In the genomic region with DNA sequence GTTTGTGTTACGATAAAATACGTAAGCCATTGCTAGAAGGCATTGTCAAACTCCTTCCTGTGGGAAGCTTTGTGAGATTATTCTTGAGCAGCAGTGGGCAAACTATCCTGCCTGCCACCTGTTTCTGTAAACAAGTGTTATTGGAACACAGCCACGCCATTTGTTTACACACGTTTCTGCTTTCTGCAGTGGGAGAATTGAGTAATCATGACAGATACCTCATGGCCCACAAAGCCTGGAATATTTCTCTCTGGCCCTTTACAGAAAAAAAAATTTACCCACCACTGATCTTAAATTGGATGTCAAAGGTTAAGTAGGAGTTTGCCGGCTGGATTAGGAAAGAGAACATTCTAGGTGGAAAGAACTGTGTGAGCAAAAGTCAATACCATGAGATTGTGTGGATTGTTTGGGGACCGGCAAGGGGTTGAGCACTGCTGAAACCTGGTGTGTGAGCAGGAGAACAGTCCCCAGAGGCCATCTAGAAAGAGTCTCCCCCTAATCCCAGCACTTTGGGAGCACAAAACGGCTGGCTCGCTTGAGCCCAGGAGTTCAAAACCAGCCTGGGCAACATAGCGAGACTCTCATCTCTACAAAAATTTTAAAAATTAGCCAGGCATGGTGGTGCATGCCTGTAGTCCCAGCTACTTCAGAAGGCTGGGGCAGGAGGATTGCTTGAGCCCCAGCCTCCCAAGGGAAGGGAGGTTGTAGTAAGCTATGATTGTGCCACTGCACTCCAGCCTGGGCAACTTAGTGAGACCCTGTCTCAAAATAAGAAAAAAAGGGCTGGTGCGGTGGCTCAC, we compare ENCODE assay signal across 11 cellular contexts. TPM values are rescaled to one million over a fixed set of nuclear protein-coding genes. Genes with fewer than 3 reads are reported as not detected.
DNase-seq lines count a peak whose midpoint lies in the region; ATAC-seq, FAIRE-seq and TF ChIP-seq lines count a peak whose summit lies in the region.
"Had no signal": no experiment of that assay in that cellular context is flagged by ENCODE, and none has a peak within 500 bp of the region (broad histone marks: within the 10 kb centered on the region; RNA-seq: fewer than 3 reads in every experiment).

No MANE protein-coding gene starts in this region.

- H3K36me3 Mint-ChIP-seq in progenitor cell of endocrine pancreas (ENCODE audit: insufficient read depth), result no peaks in the 10 kb centered on the region
- H3K36me3 Mint-ChIP-seq: natural killer cell treated with Interleukin-12 subunit alpha and Interleukin-12 subunit beta and Interleukin-15 and Interleukin-18, amount 100 ng/mL, for 72 hours had no signal

- BruUV-seq in endothelial cell of umbilical vein (replicated peaks; lab: Mats Ljungman, UMichigan), result no TSS peak

- dilution Hi-C loops in endothelial cell of umbilical vein (cut with MboI; ENCODE audit: extremely low pct_ligation_motif_present, low sequenced_read_pairs), result no loop called here

- intact Hi-C loops in endothelial cell of umbilical vein (cut with micrococcal nuclease), result no loop called here

- no peaks in the 10 kb centered on the region for H3K27me3 ChIP-seq in endothelial cell of umbilical vein (ENCODE audit: control insufficient read depth in 2 of 2, insufficient read depth in 2 of 2, low read length in 2 of 2)

- no peak overlapping the region for H3K4me3 ChIP-seq in endothelial cell of umbilical vein (replicated peaks in 1 of 3; ENCODE audit: insufficient read depth in 1 of 3, low read depth in 1 of 3, low read length in 3 of 3)

- peaks cover 2% of the 10 kb centered on the region for H3K27me3 Mint-ChIP-seq in progenitor cell of endocrine pancreas

- H3K4me1 Mint-ChIP-seq in progenitor cell of endocrine pancreas (ENCODE audit: low read depth), result peaks cover 14% of the 10 kb centered on the region

- DNase-seq in ELR (ENCODE audit: low read depth), result peak; percentile 43
- DNase-seq in NCI-H2029 treated with DMSO at 0.1 percent for 48 hours (lab: John Stamatoyannopoulos, UW), result peak; percentile 73
- DNase-seq in endothelial cell of umbilical vein (ENCODE audit: low read depth, low spot score), result peak; percentile 75
- DNase-seq in progenitor cell of endocrine pancreas (ENCODE audit: low spot score, unreplicated experiment), result no peak
- DNase-seq in retina, result no peak
- no peak for DNase-seq in middle frontal gyrus (ENCODE audit: extremely low spot score, low spot score)
- no peak for DNase-seq in NCI-H82 (lab: John Stamatoyannopoulos, UW)
- DNase-seq: activated CD4-positive, alpha-beta T cell treated with anti-CD3 and anti-CD28 coated beads for 1 hour; activated T-cell treated with anti-CD3 and anti-CD28 coated beads, Interleukin-2, amount 50 U/mL, for 48 hours had no signal

- no peaks in the 10 kb centered on the region for H3K79me2 ChIP-seq in endothelial cell of umbilical vein (ENCODE audit: control insufficient read depth, insufficient read depth, low read length)

- H3K27ac ChIP-seq in endothelial cell of umbilical vein (ENCODE audit: insufficient read depth, low read depth, low read length), result no peak overlapping the region

- no peaks in the 10 kb centered on the region for H3K9me3 ChIP-seq in endothelial cell of umbilical vein (replicated peaks; ENCODE audit: control insufficient read depth, insufficient read depth, low read length)

- no peak overlapping the region for H3K4me3 Mint-ChIP-seq in progenitor cell of endocrine pancreas (ENCODE audit: low read depth)
- H3K4me3 Mint-ChIP-seq: natural killer cell treated with Interleukin-12 subunit alpha and Interleukin-12 subunit beta and Interleukin-15 and Interleukin-18, amount 100 ng/mL, for 72 hours had no signal

- H2AFZ ChIP-seq in endothelial cell of umbilical vein (ENCODE audit: low read depth, low read length), result no peak overlapping the region

- no peaks in the 10 kb centered on the region for H3K36me3 ChIP-seq in endothelial cell of umbilical vein (ENCODE audit: control insufficient read depth in 2 of 2, extremely low read depth in 1 of 2, insufficient read depth in 2 of 2, low read length in 2 of 2)

- POLR2A ChIA-PET in endothelial cell of umbilical vein (lab: Charles Lee), result interaction anchor here (1.8 kb wide), 1 partner anchor 12 kb away, joined by 7 read pairs; no protein-coding TSS in a partner anchor

- no peak for TF ChIP-seq CTCF in endothelial cell of umbilical vein (IDR thresholded peaks at IDR 0.05; ENCODE audit: extremely low read depth in 1 of 2, insufficient read depth in 1 of 2, low read depth in 1 of 2, low read length in 2 of 2)
- TF ChIP-seq CTCF in progenitor cell of endocrine pancreas (IDR thresholded peaks at IDR 0.05; ENCODE audit: unreplicated experiment), result no peak

- CTCF ChIA-PET in endothelial cell of umbilical vein (lab: Charles Lee), result interaction anchor here (1.4 to 1.8 kb wide), 3 partner anchors 9 to 73 kb away, joined by 3 to 14 read pairs (median 5); no protein-coding TSS in a partner anchor

- H3K4me1 ChIP-seq in endothelial cell of umbilical vein (ENCODE audit: control insufficient read depth, extremely low read depth, insufficient read depth, low read length), result peaks cover 10% of the 10 kb centered on the region

- H4K20me1 ChIP-seq in endothelial cell of umbilical vein (replicated peaks; ENCODE audit: control insufficient read depth, extremely low read depth, insufficient read depth, low read length), result no peaks in the 10 kb centered on the region

- no peaks in the 10 kb centered on the region for H3K9me1 ChIP-seq in endothelial cell of umbilical vein (replicated peaks; ENCODE audit: control insufficient read depth, extremely low read depth, insufficient read depth, low read length)

- H3K4me2 ChIP-seq in endothelial cell of umbilical vein (ENCODE audit: insufficient read depth, low read length), result no peak overlapping the region

- H3K9ac ChIP-seq in endothelial cell of umbilical vein (replicated peaks; ENCODE audit: extremely low read depth, insufficient read depth, low read length), result no peak overlapping the region

- FAIRE-seq in endothelial cell of umbilical vein (lab: Jason Lieb, UNC), result peak; percentile 75

- no peaks in the 10 kb centered on the region for H3K9me3 Mint-ChIP-seq in progenitor cell of endocrine pancreas (ENCODE audit: low read depth)
- H3K9me3 Mint-ChIP-seq: natural killer cell treated with Interleukin-12 subunit alpha and Interleukin-12 subunit beta and Interleukin-15 and Interleukin-18, amount 100 ng/mL, for 72 hours had no signal

- no peak for TF ChIP-seq POLR2A in endothelial cell of umbilical vein (IDR thresholded peaks at IDR 0.05; ENCODE audit: low read depth, low read length)

- ATAC-seq in GM18870 (IDR thresholded peaks at IDR 0.05; ENCODE audit: unreplicated experiment), result no peak
- ATAC-seq: natural killer cell treated with Interleukin-12 subunit alpha and Interleukin-12 subunit beta and Interleukin-15 and Interleukin-18, amount 100 ng/mL, for 72 hours had no signal

- H3K27ac Mint-ChIP-seq in progenitor cell of endocrine pancreas, result peak overlapping the region; percentile 88

TF ChIP-seq in endothelial cell of umbilical vein, 7 proteins besides CTCF, POLR2A, EP300 and RAD21:
- TF ChIP-seq JUN (IDR thresholded peaks at IDR 0.05; ENCODE audit: borderline replicate concordance, insufficient read depth, insufficient read length, low read depth) (no peak), POLR2AphosphoS5 (IDR thresholded peaks at IDR 0.05; ENCODE audit: insufficient read depth, low read depth, low read length) (no peak), MYC (IDR thresholded peaks at IDR 0.05; ENCODE audit: low read depth, low read length) (no peak), FOS (IDR thresholded peaks at IDR 0.05; ENCODE audit: borderline replicate concordance, insufficient read depth, low read length) (no peak), EZH2 (IDR thresholded peaks at IDR 0.05; ENCODE audit: borderline replicate concordance, low read depth, low read length, severe bottlenecking) (no peak), GATA2 (IDR thresholded peaks at IDR 0.05; ENCODE audit: insufficient read depth, insufficient read length, low read depth, low read length) (no peak)
- TF ChIP-seq, protein P1, sequence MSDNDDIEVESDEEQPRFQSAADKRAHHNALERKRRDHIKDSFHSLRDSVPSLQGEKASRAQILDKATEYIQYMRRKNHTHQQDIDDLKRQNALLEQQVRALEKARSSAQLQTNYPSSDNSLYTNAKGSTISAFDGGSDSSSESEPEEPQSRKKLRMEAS (IDR thresholded peaks at IDR 0.05; ENCODE audit: insufficient read depth, insufficient read length), result no peak

RNA-seq across cellular contexts. Expression of a gene that starts 6.0 kb away (rescaled TPM):
- total RNA-seq in endothelial cell of umbilical vein, result 10.3 and 11.1 TPM in 2 replicates
- polyA plus RNA-seq in endothelial cell of umbilical vein, result 6.6 and 9.9 TPM in 2 replicates
- 1.8 and 3.7 TPM in 2 replicates for polyA plus RNA-seq in endothelial cell of umbilical vein (2011; cell fraction: cytosol; rRNA removed)
- polyA plus RNA-seq in endothelial cell of umbilical vein (2011; cell fraction: nucleus; rRNA removed), result 62.1 and 69.2 TPM in 2 replicates
- 2.9 and 4.7 TPM in 2 replicates for polyA plus RNA-seq in endothelial cell of umbilical vein (2012)
- 16.0 and 17.4 TPM in 2 replicates for polyA minus RNA-seq in endothelial cell of umbilical vein
- 7.0 TPM for polyA minus RNA-seq in endothelial cell of umbilical vein (2011; cell fraction: cytosol; rRNA and poly(A)+ RNA removed)
- 19.5 and 21.1 TPM in 2 replicates for polyA minus RNA-seq in endothelial cell of umbilical vein (2011; cell fraction: nucleus; rRNA and poly(A)+ RNA removed)
- 76.0 and 76.4 TPM in 2 replicates for total RNA-seq in progenitor cell of endocrine pancreas

RNA-seq across cellular contexts. Expression of a gene that starts 14.2 kb away (rescaled TPM):
- total RNA-seq in endothelial cell of umbilical vein (59.5 and 61.2 TPM in 2 replicates), progenitor cell of endocrine pancreas (8.4 and 10.2 TPM in 2 replicates)
- 29.0 and 30.5 TPM in 2 replicates for polyA plus RNA-seq in endothelial cell of umbilical vein
- polyA plus RNA-seq in endothelial cell of umbilical vein (2011; cell fraction: cytosol; rRNA removed), result 30.6 and 35.8 TPM in 2 replicates
- polyA plus RNA-seq in endothelial cell of umbilical vein (2011; cell fraction: nucleus; rRNA removed), result 23.2 and 24.2 TPM in 2 replicates
- 43.3 and 46.8 TPM in 2 replicates for polyA plus RNA-seq in endothelial cell of umbilical vein (2012)
- 16.2 and 18.6 TPM in 2 replicates for polyA minus RNA-seq in endothelial cell of umbilical vein
- 6.8 TPM for polyA minus RNA-seq in endothelial cell of umbilical vein (2011; cell fraction: cytosol; rRNA and poly(A)+ RNA removed)
- polyA minus RNA-seq in endothelial cell of umbilical vein (2011; cell fraction: nucleus; rRNA and poly(A)+ RNA removed), result 10.8 and 23.0 TPM in 2 replicates

Comparison
In these comparisons a context has a peak if more than half of its experiments do, and no peak if none do; other contexts are left out.
1. DNase-seq: peak in ELR (single experiment), NCI-H2029 treated with DMSO at 0.1 percent for 48 hours (single experiment) and endothelial cell of umbilical vein (single experiment); none in progenitor cell of endocrine pancreas (single experiment), retina (single experiment), middle frontal gyrus (single experiment) and NCI-H82 (single experiment).